8 cellular contexts compared by ENCODE assay signal in the genomic region with DNA sequence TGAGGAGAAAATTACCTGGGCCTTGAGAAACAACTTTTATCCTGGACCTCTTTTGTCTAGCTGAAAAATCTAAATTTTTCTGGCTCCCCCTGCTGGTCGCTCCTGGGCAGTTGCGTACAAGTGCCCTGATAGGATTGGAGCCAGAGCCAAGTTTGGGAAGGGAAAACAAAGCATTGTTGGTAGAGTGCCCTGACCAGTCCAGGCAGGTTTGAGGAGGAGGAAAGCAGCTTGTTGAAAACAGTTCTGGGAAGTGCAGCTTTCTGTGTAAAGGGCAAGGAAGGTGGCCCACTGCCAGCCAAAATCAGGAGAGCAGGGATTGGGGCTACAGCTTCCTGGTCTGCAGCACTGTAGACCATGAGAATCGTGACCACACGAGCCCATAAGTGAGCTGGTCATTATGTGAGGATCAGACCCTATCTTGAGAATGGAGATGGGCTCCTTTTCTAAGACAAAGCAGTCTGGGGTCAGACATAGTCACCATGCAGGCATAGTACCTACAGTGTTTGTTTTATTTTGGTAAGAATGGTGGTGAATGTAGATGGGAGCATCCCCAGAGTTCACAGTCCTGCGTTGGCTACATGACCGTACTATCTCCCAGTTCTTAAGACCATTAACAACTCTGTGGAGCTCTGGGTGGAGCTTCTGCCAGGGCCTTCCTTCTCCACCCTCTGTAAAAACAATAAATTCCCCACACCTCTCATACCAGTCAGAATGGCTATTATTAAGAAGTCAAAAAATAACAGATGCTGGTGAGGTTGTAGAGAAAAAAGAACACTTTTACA. TPM values are rescaled to one million over a fixed set of nuclear protein-coding genes. Genes with fewer than 3 reads are reported as not detected.
DNase-seq lines count a peak whose midpoint lies in the region; ATAC-seq and TF ChIP-seq lines count a peak whose summit lies in the region.

No MANE protein-coding gene starts in this region.

- H3K27me3 Mint-ChIP-seq in CD8-positive, alpha-beta T cell (ENCODE audit: low read depth) = no peaks in the 10 kb centered on the region

- H3K27me3 ChIP-seq in CD8-positive, alpha-beta T cell (ENCODE audit: insufficient read depth, low read length) = no peaks in the 10 kb centered on the region
- no peaks in the 10 kb centered on the region for H3K27me3 ChIP-seq in SJCRH30
- H3K27me3 ChIP-seq in neutrophil = no peaks in the 10 kb centered on the region
- H3K27me3 ChIP-seq in thyroid gland = no peaks in the 10 kb centered on the region

- H3K36me3 Mint-ChIP-seq in CD8-positive, alpha-beta T cell = peaks cover 50% of the 10 kb centered on the region
- peaks cover 0 to 20% of the 10 kb centered on the region in 2 donors for H3K36me3 Mint-ChIP-seq in activated naive CD4-positive, alpha-beta T cell treated with anti-CD3 and anti-CD28 coated beads, Interleukin-2, amount 50 U/mL, for 72 hours

- peaks cover 9% of the 10 kb centered on the region for H3K4me1 Mint-ChIP-seq in CD8-positive, alpha-beta T cell (ENCODE audit: low read depth)

- POLR2A ChIA-PET in CD8-positive, alpha-beta T cell (lab: Charles Lee) = interaction anchor here (0.5 to 5.0 kb wide), 10 partner anchors 11 to 206 kb away, joined by 3 to 79 read pairs (median 5); partner anchors contain the start of genes LIMK2, PIK3IP1 and SELENOM

- H3K27ac Mint-ChIP-seq in CD8-positive, alpha-beta T cell = no peak overlapping the region
- H3K27ac Mint-ChIP-seq in activated naive CD4-positive, alpha-beta T cell treated with anti-CD3 and anti-CD28 coated beads, Interleukin-2, amount 50 U/mL, for 72 hours = peak overlapping the region; percentile 58 to 62

- CTCF ChIA-PET in CD8-positive, alpha-beta T cell (lab: Charles Lee) = interaction anchor here (0.8 to 3.9 kb wide), 30 partner anchors 9 to 204 kb away, joined by 3 to 47 read pairs (median 6); partner anchors contain the start of genes LIMK2 and PIK3IP1

- WGBS in thyroid gland, 2 donors = 11 to 14% methylated on average over 6 of the region's 6 CpGs

- intact Hi-C loops in CD8-positive, alpha-beta T cell (cut with DNase I, micrococcal nuclease) = loop anchor here (1.0 to 5.0 kb wide), 5 partner anchors 21 to 101 kb away; partner anchors contain the start of genes LIMK2 (in 2 of the 2) and PIK3IP1 (in 2 of the 2)
- intact Hi-C loops in thyroid gland (cut with DNase I) = no loop called here

- peak; percentile 37 to 82 (median 64) for DNase-seq in CD8-positive, alpha-beta T cell
- DNase-seq in HuH-7 (ENCODE audit: low spot score) = peak; percentile 72
- DNase-seq in SJCRH30 = peak; percentile 45 to 68
- peak in 1 of 2 donors; percentile 73 for DNase-seq in activated naive CD4-positive, alpha-beta T cell treated with anti-CD3 and anti-CD28 coated beads, Interleukin-2, amount 50 U/mL, for 72 hours (ENCODE audit: low spot score in 2 of 2)
- DNase-seq in glomerular endothelial cell (ENCODE audit: extremely low read depth, low read depth, low spot score) = peak; percentile 64
- DNase-seq in thyroid gland = peak; percentile 97 to 98

- no peak overlapping the region for H3K27ac ChIP-seq in CD8-positive, alpha-beta T cell (ENCODE audit: low read depth, low read length)
- H3K27ac ChIP-seq in SJCRH30 (no peak overlapping the region), neutrophil (no peak overlapping the region), thyroid gland (peak overlapping the region; percentile 84 to 93 (median 91))

- peaks cover 13% of the 10 kb centered on the region for H3K4me1 ChIP-seq in CD8-positive, alpha-beta T cell (ENCODE audit: insufficient read depth, low read length)
- H3K4me1 ChIP-seq in SJCRH30 (no peaks in the 10 kb centered on the region), neutrophil (ENCODE audit: control insufficient read depth in 1 of 2, insufficient read depth in 1 of 2, low read depth in 1 of 2, low read length in 1 of 2) (no peaks in the 10 kb centered on the region), thyroid gland (peaks cover 8 to 28% of the 10 kb centered on the region in 2 donors)

- no peak overlapping the region for H3K4me3 Mint-ChIP-seq in CD8-positive, alpha-beta T cell

- peaks cover 9% of the 10 kb centered on the region for H3K36me3 ChIP-seq in CD8-positive, alpha-beta T cell (ENCODE audit: insufficient read depth, low read length)
- H3K36me3 ChIP-seq in SJCRH30 (no peaks in the 10 kb centered on the region), neutrophil (no peaks in the 10 kb centered on the region), thyroid gland (no peaks in the 10 kb centered on the region)

- ATAC-seq in CD8-positive, alpha-beta T cell = peak; percentile 84
- peak; percentile 70 to 85 for ATAC-seq in activated naive CD4-positive, alpha-beta T cell treated with anti-CD3 and anti-CD28 coated beads, Interleukin-2, amount 50 U/mL, for 72 hours
- no peak for ATAC-seq in HG03469 (IDR thresholded peaks at IDR 0.05; ENCODE audit: unreplicated experiment)

- H3K4me3 ChIP-seq in CD8-positive, alpha-beta T cell (ENCODE audit: low read depth, low read length) = no peak overlapping the region
- no peak overlapping the region for H3K4me3 ChIP-seq in SJCRH30
- no peak overlapping the region for H3K4me3 ChIP-seq in neutrophil (ENCODE audit: low read depth in 1 of 2, low read length in 1 of 2)
- H3K4me3 ChIP-seq in thyroid gland (replicated peaks in 1 of 3) = no peak overlapping the region

- no peaks in the 10 kb centered on the region for H3K9me3 Mint-ChIP-seq in CD8-positive, alpha-beta T cell
- peaks cover 0 to 4% of the 10 kb centered on the region in 2 donors for H3K9me3 Mint-ChIP-seq in activated naive CD4-positive, alpha-beta T cell treated with anti-CD3 and anti-CD28 coated beads, Interleukin-2, amount 50 U/mL, for 72 hours

- peak; percentile 82 for TF ChIP-seq CTCF in CD8-positive, alpha-beta T cell (IDR thresholded peaks at IDR 0.05)
- TF ChIP-seq CTCF in neutrophil (IDR thresholded peaks at IDR 0.05) (peak; percentile 86), thyroid gland (IDR thresholded peaks at IDR 0.05) (peak; percentile 85 to 92 (median 88))

- peak in 1 of 2 donors; percentile 25 for TF ChIP-seq POLR2A in thyroid gland (IDR thresholded peaks at IDR 0.05)

- no peaks in the 10 kb centered on the region for H3K9me3 ChIP-seq in CD8-positive, alpha-beta T cell (ENCODE audit: low read length)
- H3K9me3 ChIP-seq in SJCRH30 (replicated peaks) (no peaks in the 10 kb centered on the region), neutrophil (no peaks in the 10 kb centered on the region), thyroid gland (no peaks in the 10 kb centered on the region)

RNA-seq across cellular contexts. Expression of gene PIK3IP1, which starts 21.3 kb away (rescaled TPM):
- total RNA-seq in CD8-positive, alpha-beta T cell = 100 to 1,000 TPM; 802 to 814 TPM
- total RNA-seq in SJCRH30 (2014; rRNA removed; shearing (Covaris generic)) = 0.47 and 0.51 TPM in 2 replicates
- total RNA-seq in activated naive CD4-positive, alpha-beta T cell treated with anti-CD3 and anti-CD28 coated beads, Interleukin-2, amount 50 U/mL, for 72 hours = 10 to 100 TPM; 20.0 to 20.8 TPM
- 21.9 and 26.5 TPM in 2 replicates for total RNA-seq in glomerular endothelial cell
- total RNA-seq in thyroid gland = 10 to 100 TPM; 39.8 to 88.4 (median 48.1) TPM

RNA-seq across cellular contexts. Expression of gene PATZ1, which starts 32.6 kb away (rescaled TPM):
- 10 to 100 TPM; 57.8 to 61.3 TPM for total RNA-seq in CD8-positive, alpha-beta T cell
- 22.6 and 24.1 TPM in 2 replicates for total RNA-seq in SJCRH30 (2014; rRNA removed; shearing (Covaris generic))
- 10 to 100 TPM; 23.5 to 32.3 TPM for total RNA-seq in activated naive CD4-positive, alpha-beta T cell treated with anti-CD3 and anti-CD28 coated beads, Interleukin-2, amount 50 U/mL, for 72 hours
- total RNA-seq in glomerular endothelial cell (14.7 and 20.4 TPM in 2 replicates), thyroid gland (10 to 100 TPM; 33.6 to 54.7 (median 46.1) TPM)

Comparison
In these comparisons a context has a peak if more than half of its experiments do, and no peak if none do; other contexts are left out.
1. H3K27ac ChIP-seq: peak in thyroid gland (3 of 3); none in CD8-positive, alpha-beta T cell (single experiment), SJCRH30 (single experiment) and neutrophil (single experiment).
2. RNA of gene PIK3IP1, which starts 21.3 kb away (total RNA-seq): 802 to 814 TPM in CD8-positive, alpha-beta T cell, 39.8 to 88.4 TPM in thyroid gland, 21.9 to 26.5 TPM in glomerular endothelial cell and 20.0 to 20.8 TPM in activated naive CD4-positive, alpha-beta T cell treated with anti-CD3 and anti-CD28 coated beads, Interleukin-2, amount 50 U/mL, for 72 hours; 0.47 to 0.51 TPM in SJCRH30; every median in the first group is over 10 times any median in the second.
3. Peak in every context shown above with its lines, with median percentiles within 50 percentile points of each other: CTCF ChIP-seq.